In the genomic region with DNA sequence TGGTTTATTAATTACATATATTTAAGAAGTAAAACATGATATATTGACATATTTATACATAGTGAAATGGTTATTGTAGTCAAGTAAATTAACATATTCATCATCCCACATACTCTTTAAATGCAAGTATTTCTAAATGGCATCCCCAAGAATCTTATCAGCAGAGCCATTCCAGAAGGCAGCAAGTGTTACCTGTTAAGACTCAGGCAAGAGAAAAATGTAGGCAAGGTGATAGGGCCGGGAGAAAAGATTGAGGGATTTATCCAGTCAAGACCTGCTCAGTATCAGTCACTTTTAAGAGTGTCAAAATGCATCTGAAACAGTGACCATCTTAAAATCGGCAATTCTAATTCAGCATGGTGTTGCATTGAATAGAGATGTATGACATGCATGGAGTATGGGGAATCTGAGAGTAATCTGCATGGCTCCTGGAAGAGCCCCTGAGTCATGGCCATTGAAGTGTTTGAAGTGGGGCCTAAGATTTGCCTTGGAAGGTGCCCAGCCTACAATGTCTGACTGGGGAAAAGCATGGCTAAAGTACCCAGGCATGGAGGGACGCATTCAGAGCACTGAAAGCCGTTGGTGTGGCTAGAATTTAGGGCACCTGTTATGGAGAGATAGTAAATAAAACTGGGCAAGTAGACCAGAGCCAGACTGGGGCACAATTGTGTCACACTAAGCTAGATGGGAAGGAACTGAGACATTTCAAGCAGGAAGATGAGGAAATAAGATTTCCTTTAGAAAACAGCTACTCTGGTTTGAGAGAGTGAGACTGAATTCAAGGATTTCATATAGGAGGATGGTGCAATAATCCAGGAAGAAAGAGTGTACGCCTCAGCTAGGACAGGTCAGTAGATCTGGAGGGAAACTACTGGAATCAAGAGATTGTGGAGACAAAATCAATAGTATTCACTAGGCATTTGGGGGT, we compare ENCODE assay signal across 1 cellular context.
TF ChIP-seq lines count a peak whose summit lies in the region.

No MANE protein-coding gene starts in this region.

TF ChIP-seq in IMR-90, 13 proteins besides CTCF, POLR2A, EP300 and RAD21 (continued from another document):
- TF ChIP-seq ELK1 (IDR thresholded peaks at IDR 0.05; ENCODE audit: borderline replicate concordance, low read depth, low read length) (no peak), BHLHE40 (IDR thresholded peaks at IDR 0.05; ENCODE audit: low read depth, low read length) (no peak), RFX5 (IDR thresholded peaks at IDR 0.05; ENCODE audit: low read depth, low read length) (no peak), MAZ (IDR thresholded peaks at IDR 0.05; ENCODE audit: borderline replicate concordance, low read depth, low read length) (no peak)
